9 cellular contexts compared by ENCODE assay signal in genomic region chr2:138504546-138505239, GRCh38. TPM values are rescaled to one million over a fixed set of nuclear protein-coding genes. Genes with fewer than 3 reads are reported as not detected.
DNase-seq lines count a peak whose midpoint lies in the region; ATAC-seq, FAIRE-seq and TF ChIP-seq lines count a peak whose summit lies in the region.
"Had no signal": no experiment of that assay in that cellular context is flagged by ENCODE, and none has a peak within 500 bp of the region (broad histone marks: within the 10 kb centered on the region; RNA-seq: fewer than 3 reads in every experiment).

No MANE protein-coding gene starts in this region.

- peak overlapping the region; percentile 2 for H3K4me3 Mint-ChIP-seq in mesothelial cell of epicardium

- peaks cover 31% of the 10 kb centered on the region for H4K20me1 ChIP-seq in OCI-LY3 (ENCODE audit: insufficient read depth, low read length)

- no peaks in the 10 kb centered on the region for H3K27me3 ChIP-seq in OCI-LY3 (ENCODE audit: low read depth, low read length)

- ATAC-seq in GM18502 (IDR thresholded peaks at IDR 0.05; ENCODE audit: poor library complexity, unreplicated experiment) = peak; percentile 45
- ATAC-seq in HG02610 (IDR thresholded peaks at IDR 0.05; ENCODE audit: unreplicated experiment) = peak; percentile 27

- no peaks in the 10 kb centered on the region for H3K27me3 Mint-ChIP-seq in mesothelial cell of epicardium (ENCODE audit: low read depth)

- peaks cover 43% of the 10 kb centered on the region for H3K4me1 ChIP-seq in OCI-LY3 (ENCODE audit: low read length)

- no peaks in the 10 kb centered on the region for H3K9me3 ChIP-seq in OCI-LY3 (ENCODE audit: insufficient read depth, low read length)

- no peak for TF ChIP-seq CTCF in OCI-LY3 (IDR thresholded peaks at IDR 0.05; ENCODE audit: low read depth, low read length)
- no peak for TF ChIP-seq CTCF in mesothelial cell of epicardium (IDR thresholded peaks at IDR 0.05; ENCODE audit: unreplicated experiment)
- TF ChIP-seq CTCF in foreskin fibroblast (IDR thresholded peaks at IDR 0.05; ENCODE audit: low read depth, low read length) = no peak

- no peaks in the 10 kb centered on the region for H3K9me3 Mint-ChIP-seq in mesothelial cell of epicardium

- peak overlapping the region; percentile 88 for H3K4me2 ChIP-seq in OCI-LY3 (ENCODE audit: low read length)

- no peaks in the 10 kb centered on the region for H3K36me3 Mint-ChIP-seq in mesothelial cell of epicardium

- no peak overlapping the region for H2AFZ ChIP-seq in OCI-LY3 (ENCODE audit: low read depth, low read length)

- peak overlapping the region; percentile 88 for H3K4me3 ChIP-seq in OCI-LY3 (ENCODE audit: low read length)
- H3K4me3 ChIP-seq in foreskin fibroblast (ENCODE audit: low read depth in 1 of 2, low read length in 2 of 2) = no peak overlapping the region

- H3K9ac ChIP-seq in OCI-LY3 (ENCODE audit: low read length) = peak overlapping the region; percentile 93

- FAIRE-seq in RCC 7860 (lab: Jason Lieb, UNC) = no peak
- FAIRE-seq: endothelial cell of umbilical vein had no signal

- peaks cover 87% of the 10 kb centered on the region for H3K79me2 ChIP-seq in OCI-LY3 (ENCODE audit: low read length)

- H3K27ac ChIP-seq in OCI-LY3 (ENCODE audit: low read length) = peak overlapping the region; percentile 96

- no peak overlapping the region for H3K27ac Mint-ChIP-seq in mesothelial cell of epicardium

- peaks cover 20% of the 10 kb centered on the region for H3K36me3 ChIP-seq in OCI-LY3 (replicated peaks; ENCODE audit: low read depth, low read length)

- DNase-seq in mesothelial cell of epicardium (ENCODE audit: low spot score in 2 of 2, unreplicated experiment in 2 of 2) (no peak), NCI-H1436 (lab: John Stamatoyannopoulos, UW) (no peak), foreskin fibroblast (no peak), NCI-H187 treated with DMSO at 0.1 percent for 48 hours (lab: John Stamatoyannopoulos, UW) (no peak), RCC 7860 (ENCODE audit: low spot score) (no peak)

- peaks cover 49% of the 10 kb centered on the region for H3K4me1 Mint-ChIP-seq in mesothelial cell of epicardium

RNA-seq across cellular contexts. Expression of gene SPOPL, which starts 3.1 kb away (rescaled TPM):
- total RNA-seq in mesothelial cell of epicardium = 28.7 to 31.0 TPM (median 28.8 TPM) in 3 replicates
